ENCODE assay signal across 11 cellular contexts in genomic region chr11:128417607-128418324, GRCh38.
DNase-seq lines count a peak whose midpoint lies in the region; ATAC-seq and TF ChIP-seq lines count a peak whose summit lies in the region.
"Had no signal": no experiment of that assay in that cellular context is flagged by ENCODE, and none has a peak within 500 bp of the region (broad histone marks: within the 10 kb centered on the region; RNA-seq: fewer than 3 reads in every experiment).

No MANE protein-coding gene starts in this region.

- H3K9me3 ChIP-seq in CD8-positive, alpha-beta T cell (ENCODE audit: low read length) = no peaks in the 10 kb centered on the region
- H3K9me3 ChIP-seq in SK-N-SH = no peaks in the 10 kb centered on the region
- no peaks in the 10 kb centered on the region for H3K9me3 ChIP-seq in gastroesophageal sphincter

- TF ChIP-seq CTCF in CD8-positive, alpha-beta T cell (IDR thresholded peaks at IDR 0.05) = no peak
- TF ChIP-seq CTCF in SK-N-SH (IDR thresholded peaks at IDR 0.05) (no peak), gastroesophageal sphincter (IDR thresholded peaks at IDR 0.05) (no peak), GM23338 (conservative IDR thresholded peaks at IDR 0.05; ENCODE audit: low read depth in 2 of 2) (no peak)

- TF ChIP-seq POLR2A in gastroesophageal sphincter (IDR thresholded peaks at IDR 0.05) = no peak

- no peak overlapping the region for H3K4me3 ChIP-seq in CD8-positive, alpha-beta T cell (ENCODE audit: low read depth, low read length)
- H3K4me3 ChIP-seq in SK-N-SH (ENCODE audit: low read depth in 2 of 2, low read length in 1 of 2) = no peak overlapping the region
- no peak overlapping the region for H3K4me3 ChIP-seq in gastroesophageal sphincter
- no peak overlapping the region for H3K4me3 ChIP-seq in GM23338
- H3K4me3 ChIP-seq: PC-9 had no signal

- H3K9ac ChIP-seq in SK-N-SH = peak overlapping the region; percentile 38; the same call in 1 of the 2 replicates

- intact Hi-C loops in CD8-positive, alpha-beta T cell (cut with DNase I, micrococcal nuclease) = loop anchor here in 1 of 2 experiments (2.0 kb wide), 1 partner anchor 13 kb away; no protein-coding TSS in a partner anchor

- no peaks in the 10 kb centered on the region for H3K27me3 ChIP-seq in CD8-positive, alpha-beta T cell (ENCODE audit: insufficient read depth, low read length)
- H3K27me3 ChIP-seq in SK-N-SH (ENCODE audit: insufficient read depth) = no peaks in the 10 kb centered on the region
- H3K27me3 ChIP-seq in gastroesophageal sphincter = no peaks in the 10 kb centered on the region
- H3K27me3 ChIP-seq in GM23338 (ENCODE audit: insufficient read depth) = no peaks in the 10 kb centered on the region

- H3K9me3 Mint-ChIP-seq in CD8-positive, alpha-beta T cell = no peaks in the 10 kb centered on the region
- H3K9me3 Mint-ChIP-seq in GM23338 = no peaks in the 10 kb centered on the region

- DNase-seq in CD8-positive, alpha-beta T cell = no peak
- DNase-seq in SK-N-SH = no peak
- DNase-seq in putamen (ENCODE audit: low spot score) = peak; percentile 23
- DNase-seq in activated CD8-positive, alpha-beta memory T cell treated with anti-CD3 and anti-CD28 coated beads, Interleukin-2, amount 50 U/mL, for 4 hours = no peak
- no peak for DNase-seq in GM23338 (ENCODE audit: low spot score)
- DNase-seq in NCI-H1105 treated with DMSO at 0.1 percent for 48 hours (lab: John Stamatoyannopoulos, UW) = no peak
- DNase-seq: KG1, NCI-H2171 treated with DMSO at 0.1 percent for 48 hours, PC-9 had no signal

- H3K9me2 ChIP-seq in SK-N-SH (no peaks in the 10 kb centered on the region), GM23338 (ENCODE audit: insufficient read depth) (no peaks in the 10 kb centered on the region)

- H3F3A ChIP-seq in SK-N-SH (replicated peaks; ENCODE audit: insufficient read depth) (peaks cover 19% of the 10 kb centered on the region), GM23338 (replicated peaks; ENCODE audit: low read depth) (no peaks in the 10 kb centered on the region)

- H3K79me2 ChIP-seq in SK-N-SH (ENCODE audit: insufficient read depth) (no peaks in the 10 kb centered on the region), GM23338 (replicated peaks; ENCODE audit: insufficient read depth) (no peaks in the 10 kb centered on the region)

- H3K27me3 Mint-ChIP-seq in CD8-positive, alpha-beta T cell (ENCODE audit: low read depth) = no peaks in the 10 kb centered on the region
- H3K27me3 Mint-ChIP-seq in GM23338 (ENCODE audit: insufficient read depth, low read depth, poor library complexity) = no peaks in the 10 kb centered on the region

- peaks cover 56% of the 10 kb centered on the region for H3K4me1 Mint-ChIP-seq in CD8-positive, alpha-beta T cell (ENCODE audit: low read depth)
- H3K4me1 Mint-ChIP-seq in GM23338 = no peaks in the 10 kb centered on the region

- CTCF ChIA-PET in CD8-positive, alpha-beta T cell (lab: Charles Lee) = interaction anchor here (1.2 to 1.9 kb wide), 4 partner anchors 11 to 95 kb away, joined by 3 to 5 read pairs (median 4); no protein-coding TSS in a partner anchor
- CTCF ChIA-PET in SK-N-SH (lab: Yijun Ruan, JAX) = interaction anchor here (0.6 to 2.8 kb wide), 6 partner anchors 12 to 260 kb away, joined by 3 to 9 read pairs (median 4); no protein-coding TSS in a partner anchor

- no peaks in the 10 kb centered on the region for H3K36me3 Mint-ChIP-seq in CD8-positive, alpha-beta T cell
- H3K36me3 Mint-ChIP-seq in GM23338 (ENCODE audit: low read depth) = no peaks in the 10 kb centered on the region

- POLR2A ChIA-PET in CD8-positive, alpha-beta T cell (lab: Charles Lee) = interaction anchor here (0.6 to 2.1 kb wide), 4 partner anchors 16 to 379 kb away, joined by 3 to 5 read pairs (median 4); no protein-coding TSS in a partner anchor
- POLR2A ChIA-PET in SK-N-SH (lab: Yijun Ruan, JAX) = no interaction called here

- H4K20me1 ChIP-seq in SK-N-SH (ENCODE audit: insufficient read depth) (no peaks in the 10 kb centered on the region), GM23338 (replicated peaks; ENCODE audit: insufficient read depth) (no peaks in the 10 kb centered on the region)

- ATAC-seq in CD8-positive, alpha-beta T cell = no peak
- ATAC-seq in gastroesophageal sphincter (peak; percentile 69), HG02642 (IDR thresholded peaks at IDR 0.05; ENCODE audit: poor library complexity, unreplicated experiment) (no peak), GM23338 (no peak)

- WGBS in SK-N-SH (ENCODE audit: low lambda C conversion rate) = 43% methylated on average over 5 of the region's 5 CpGs
- WGBS in gastroesophageal sphincter (ENCODE audit: low coverage in 1 of 2), 2 donors = 4 to 12% methylated on average over 4 to 5 of the region's 5 CpGs

- no peaks in the 10 kb centered on the region for H3K36me3 ChIP-seq in CD8-positive, alpha-beta T cell (ENCODE audit: insufficient read depth, low read length)
- no peaks in the 10 kb centered on the region for H3K36me3 ChIP-seq in SK-N-SH (replicated peaks in 1 of 2; ENCODE audit: control insufficient read depth in 1 of 2, insufficient read depth in 2 of 2, low read length in 1 of 2)
- no peaks in the 10 kb centered on the region for H3K36me3 ChIP-seq in gastroesophageal sphincter
- H3K36me3 ChIP-seq in GM23338 (ENCODE audit: insufficient read depth) = no peaks in the 10 kb centered on the region

- H3K27ac Mint-ChIP-seq in CD8-positive, alpha-beta T cell = peak overlapping the region; percentile 20
- H3K27ac Mint-ChIP-seq in GM23338 = no peak overlapping the region

- no peak overlapping the region for H3K4me3 Mint-ChIP-seq in CD8-positive, alpha-beta T cell
- H3K4me3 Mint-ChIP-seq in GM23338 = no peak overlapping the region

- TF ChIP-seq RAD21 in SK-N-SH (IDR thresholded peaks at IDR 0.05; ENCODE audit: low read length) = no peak

- no peak overlapping the region for H3K27ac ChIP-seq in CD8-positive, alpha-beta T cell (ENCODE audit: low read depth, low read length)
- H3K27ac ChIP-seq in SK-N-SH (ENCODE audit: low read depth in 2 of 2, low read length in 1 of 2) (peak overlapping the region in 1 of 2 experiments; percentile 86; a peak in 3 of 4 replicates), gastroesophageal sphincter (peak overlapping the region in 3 of 4 donors; percentile 20 to 68 (median 43)), GM23338 (ENCODE audit: low read depth) (no peak overlapping the region)
- H3K27ac ChIP-seq: PC-9 had no signal

- peaks cover 44% of the 10 kb centered on the region for H3K4me1 ChIP-seq in CD8-positive, alpha-beta T cell (ENCODE audit: insufficient read depth, low read length)
- peaks cover 26 to 38% of the 10 kb centered on the region in 2 experiments; a peak in 3 of 4 replicates for H3K4me1 ChIP-seq in SK-N-SH (ENCODE audit: control insufficient read depth in 1 of 2, insufficient read depth in 2 of 2, low read depth in 1 of 2, low read length in 1 of 2)
- peaks cover 6 to 46% (median 11%) of the 10 kb centered on the region in 3 donors for H3K4me1 ChIP-seq in gastroesophageal sphincter
- H3K4me1 ChIP-seq in GM23338 (ENCODE audit: insufficient read depth) = no peaks in the 10 kb centered on the region

- H3K4me2 ChIP-seq in SK-N-SH (no peak overlapping the region; the same call in 1 of the 2 replicates), GM23338 (no peak overlapping the region)
- H3K4me2 ChIP-seq: PC-9 had no signal

- H2AFZ ChIP-seq in SK-N-SH (ENCODE audit: low read depth) = no peak overlapping the region
- H2AFZ ChIP-seq in GM23338 = no peak overlapping the region
- H2AFZ ChIP-seq: PC-9 had no signal

- TF ChIP-seq EP300 in SK-N-SH (IDR thresholded peaks at IDR 0.05; ENCODE audit: borderline replicate concordance in 1 of 2, low read depth in 1 of 2, low read length in 1 of 2) (peak in 1 of 2 experiments; percentile 74; a peak in 2 of 4 replicates), gastroesophageal sphincter (IDR thresholded peaks at IDR 0.05) (no peak)

TF ChIP-seq in SK-N-SH, 30 proteins besides CTCF, POLR2A, EP300 and RAD21 (continues in another document):
- TF ChIP-seq NFIC (IDR thresholded peaks at IDR 0.05; ENCODE audit: borderline replicate concordance) (peak; percentile 92), RXRA (IDR thresholded peaks at IDR 0.05; ENCODE audit: borderline replicate concordance, low read depth) (peak; percentile 46; the same call in 1 of the 2 replicates), JUND (IDR thresholded peaks at IDR 0.05) (peak; percentile 72), PBX3 (IDR thresholded peaks at IDR 0.05) (peak; percentile 81), TCF12 (IDR thresholded peaks at IDR 0.05) (peak; percentile 83), FOSL2 (IDR thresholded peaks at IDR 0.05; ENCODE audit: borderline replicate concordance, low read depth) (peak; percentile 75; the same call in 1 of the 2 replicates), POLR2AphosphoS5 (IDR thresholded peaks at IDR 0.05; ENCODE audit: low read depth, low read length) (peak; percentile 20; the same call in 1 of the 2 replicates)

TF ChIP-seq in GM23338, 12 proteins besides CTCF, POLR2A, EP300 and RAD21:
- no peak for TF ChIP-seq REST (IDR thresholded peaks at IDR 0.05; ENCODE audit: unreplicated experiment)
- TF ChIP-seq JUNB (IDR thresholded peaks at IDR 0.05; ENCODE audit: unreplicated experiment) = no peak
- no peak for TF ChIP-seq CREB1 (CRISPR knock-in tag; IDR thresholded peaks at IDR 0.05; ENCODE audit: low read depth)
- TF ChIP-seq POLR2AphosphoS5 (IDR thresholded peaks at IDR 0.05; ENCODE audit: low read depth) = no peak

Comparison
In these comparisons a context has a peak if more than half of its experiments do, and no peak if none do; other contexts are left out.
1. H3K27ac ChIP-seq: peak in gastroesophageal sphincter (3 of 4); none in CD8-positive, alpha-beta T cell (single experiment) and GM23338 (single experiment).